ENCODE assay signal across 1 cellular context in genomic region chr2:36376319-36376765, GRCh38.
TF ChIP-seq lines count a peak whose summit lies in the region.

No MANE protein-coding gene starts in this region.

TF ChIP-seq in SK-N-SH, 30 proteins besides CTCF, POLR2A, EP300 and RAD21 (continued from another document):
- TF ChIP-seq RCOR1 (IDR thresholded peaks at IDR 0.05; ENCODE audit: low read length) = no peak
- no peak for TF ChIP-seq FOSL2 (IDR thresholded peaks at IDR 0.05; ENCODE audit: borderline replicate concordance, low read depth)
- no peak for TF ChIP-seq CHD2 (IDR thresholded peaks at IDR 0.05; ENCODE audit: low read length, partially characterized antibody)
